Comparison of ENCODE assay signal across 8 cellular contexts in genomic region chr11:33735166-33735425, GRCh38. TPM values are rescaled to one million over a fixed set of nuclear protein-coding genes. Genes with fewer than 3 reads are reported as not detected.
A peak's percentile ranks its signal among the peaks of the same experiment; 100 is the strongest.
DNase-seq lines count a peak whose midpoint lies in the region; ATAC-seq, FAIRE-seq and TF ChIP-seq lines count a peak whose summit lies in the region.

No MANE protein-coding gene starts in this region.

- H4K20me1 ChIP-seq in Loucy (ENCODE audit: insufficient read depth, low read length, poor library complexity, severe bottlenecking), result peaks cover 10% of the 10 kb centered on the region

- ATAC-seq in GM19025 (IDR thresholded peaks at IDR 0.05; ENCODE audit: low read depth, unreplicated experiment) (peak; percentile 4), mucosa of descending colon (no peak), sciatic nerve (no peak), HG03139 (IDR thresholded peaks at IDR 0.05; ENCODE audit: unreplicated experiment) (no peak)

- peak overlapping the region; percentile 74 for H3K9ac ChIP-seq in Loucy (ENCODE audit: low read depth, low read length, poor library complexity, severe bottlenecking)

- H3K9me3 ChIP-seq in Loucy (ENCODE audit: insufficient read depth, low read depth, low read length) (no peaks in the 10 kb centered on the region), mucosa of descending colon (no peaks in the 10 kb centered on the region)

- no peaks in the 10 kb centered on the region for H3K9me2 ChIP-seq in Loucy (replicated peaks; ENCODE audit: low read depth, low read length)

- H3K27me3 ChIP-seq in Loucy (ENCODE audit: insufficient read depth, low read length, poor library complexity, severe bottlenecking), result no peaks in the 10 kb centered on the region
- H3K27me3 ChIP-seq in bronchial epithelial cell (ENCODE audit: control insufficient read depth, insufficient read depth, low read length), result no peaks in the 10 kb centered on the region

- intact Hi-C loops in mucosa of descending colon (cut with DNase I, micrococcal nuclease) (no loop called here), sciatic nerve (cut with DNase I) (loop anchor here (5.0 kb wide), 1 partner anchor 33 kb away; the partner anchor contains the start of gene C11orf91)

- TF ChIP-seq CTCF in Loucy (conservative IDR thresholded peaks at IDR 0.05; ENCODE audit: low read length) (no peak), bronchial epithelial cell (IDR thresholded peaks at IDR 0.05; ENCODE audit: insufficient read depth, low read length, severe bottlenecking) (no peak), mucosa of descending colon (IDR thresholded peaks at IDR 0.05) (no peak)

- H3F3A ChIP-seq in Loucy (ENCODE audit: low read depth), result no peaks in the 10 kb centered on the region

- DNase-seq in bronchial epithelial cell (ENCODE audit: low read depth), result no peak
- DNase-seq in mucosa of descending colon, result no peak
- DNase-seq in sciatic nerve (ENCODE audit: low spot score), result no peak
- DNase-seq in cerebellum (ENCODE audit: low spot score), result no peak
- no peak for DNase-seq in SHP77 (lab: John Stamatoyannopoulos, UW)

- H3K4me3 ChIP-seq in Loucy (ENCODE audit: low read length, poor library complexity, severe bottlenecking) (peak overlapping the region; percentile 92), bronchial epithelial cell (ENCODE audit: low read depth, low read length) (peak overlapping the region; percentile 81), mucosa of descending colon (peak overlapping the region; percentile 79)

- H3K4me2 ChIP-seq in Loucy (ENCODE audit: low read depth, low read length, poor library complexity, severe bottlenecking), result peak overlapping the region; percentile 82

- H3K36me3 ChIP-seq in Loucy (ENCODE audit: insufficient read depth, low read length) (no peaks in the 10 kb centered on the region), bronchial epithelial cell (ENCODE audit: control insufficient read depth, insufficient read depth, low read length) (peaks cover 3% of the 10 kb centered on the region), mucosa of descending colon (ENCODE audit: low read depth) (no peaks in the 10 kb centered on the region)

- no peak for FAIRE-seq in bronchial epithelial cell (lab: Jason Lieb, UNC)

- H3K4me1 ChIP-seq in Loucy (ENCODE audit: insufficient read depth, low read length, poor library complexity, severe bottlenecking), result peaks cover 42% of the 10 kb centered on the region
- H3K4me1 ChIP-seq in mucosa of descending colon (ENCODE audit: low read depth), result peaks cover 38% of the 10 kb centered on the region

- H3K79me2 ChIP-seq in Loucy (ENCODE audit: insufficient read depth, low read length), result peaks cover 53% of the 10 kb centered on the region

- H2AFZ ChIP-seq in Loucy (ENCODE audit: low read length), result peak overlapping the region; percentile 80

RNA-seq across cellular contexts. Expression of gene CD59, which starts 1.1 kb away (rescaled TPM):
- total RNA-seq in bronchial epithelial cell (142 and 193 TPM in 2 replicates), mucosa of descending colon (100 to 1,000 TPM; 317 to 382 (median 381) TPM), sciatic nerve (679 TPM), cerebellum (59.8 TPM)

RNA-seq across cellular contexts. Expression of gene C11orf91, which starts 34.5 kb away (rescaled TPM):
- not detected in 2 replicates for total RNA-seq in bronchial epithelial cell
- total RNA-seq in mucosa of descending colon, result under 1 TPM; 0.51 to 0.70 (median 0.58) TPM
- total RNA-seq in sciatic nerve, result not detected
- not detected for total RNA-seq in cerebellum

RNA-seq across cellular contexts. Expression of gene FBXO3, which starts 39.2 kb away (rescaled TPM):
- total RNA-seq in bronchial epithelial cell (32.6 and 35.0 TPM in 2 replicates), mucosa of descending colon (10 to 100 TPM; 27.3 to 36.0 (median 34.5) TPM), sciatic nerve (39.2 TPM), cerebellum (52.0 TPM)
